ENCODE assay signal across 12 cellular contexts in the genomic region with DNA sequence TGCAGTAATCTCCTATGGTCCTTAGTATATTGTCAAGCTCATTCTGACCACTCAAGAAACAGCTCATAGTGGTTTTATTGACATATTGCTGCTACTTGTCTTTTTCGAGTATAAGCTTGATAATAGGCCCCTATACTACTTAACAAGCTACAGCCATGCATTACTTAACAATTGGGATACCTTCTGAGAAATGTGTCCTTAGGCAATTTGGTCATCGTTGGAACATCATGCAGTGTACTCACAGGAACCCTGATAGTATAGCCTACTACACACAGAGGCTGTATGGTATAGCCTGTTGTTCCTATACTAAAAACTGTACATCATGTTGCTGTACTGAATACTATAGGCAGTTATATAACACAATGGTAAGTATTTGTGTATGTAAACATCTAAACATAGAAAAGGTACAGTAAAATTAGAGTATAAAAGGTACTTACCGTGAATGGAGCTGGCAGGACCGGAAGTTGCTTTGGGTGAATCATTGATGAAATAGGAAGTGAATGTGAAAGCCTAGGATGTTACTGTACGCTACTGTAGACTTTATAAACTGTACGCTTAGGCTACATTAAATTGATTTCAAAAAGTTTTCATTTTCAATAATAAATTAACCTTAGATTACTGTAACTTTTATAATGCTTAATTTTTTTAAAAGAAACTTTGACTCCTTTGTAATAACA.
A peak's percentile ranks its signal among the peaks of the same experiment; 100 is the strongest.
DNase-seq lines count a peak whose midpoint lies in the region; ATAC-seq, FAIRE-seq and TF ChIP-seq lines count a peak whose summit lies in the region.
"Had no signal": no experiment of that assay in that cellular context is flagged by ENCODE, and none has a peak within 500 bp of the region (broad histone marks: within the 10 kb centered on the region; RNA-seq: fewer than 3 reads in every experiment).

No MANE protein-coding gene starts in this region.

- no peak for FAIRE-seq in HTR-8/SVneo (lab: Jason Lieb, UNC)
- FAIRE-seq: TTC549 had no signal

- 86 to 90% (median 89%) methylated on average over 6 of the region's 6 CpGs for WGBS in stomach, 5 donors

- H2AFZ ChIP-seq in MM.1S (ENCODE audit: low read length) = no peak overlapping the region
- H2AFZ ChIP-seq: parathyroid adenoma had no signal

- intact Hi-C loops in stomach (cut with DNase I; ENCODE audit: low total_unique reads) = no loop called here

- H3K36me3 ChIP-seq in GM06990 (ENCODE audit: control insufficient read depth, insufficient read depth, low read length) (peaks cover 1% of the 10 kb centered on the region), MM.1S (replicated peaks; ENCODE audit: insufficient read depth, low read length) (no peaks in the 10 kb centered on the region; the same call in 1 of the 2 replicates), stomach (peaks cover 0 to 4% (median 0%) of the 10 kb centered on the region in 4 donors)
- H3K36me3 ChIP-seq: upper lobe of left lung had no signal

- H3K4me3 ChIP-seq in GM06990 (replicated peaks; ENCODE audit: low read depth, low read length) (no peak overlapping the region), MM.1S (ENCODE audit: low read length) (no peak overlapping the region), stomach (no peak overlapping the region)
- H3K4me3 ChIP-seq: upper lobe of left lung had no signal

- peak; percentile 9 for DNase-seq in GM06990 (ENCODE audit: extremely low read depth, insufficient read length)
- DNase-seq in NOMO-1 treated with DMSO at 0.1 percent for 48 hours (lab: John Stamatoyannopoulos, UW; ENCODE audit: unreplicated experiment) = peak; percentile 45
- DNase-seq in MM.1S = no peak
- DNase-seq in activated T-cell treated with anti-CD3 and anti-CD28 coated beads, Interleukin-2, amount 50 U/mL, for 4 hours = no peak
- DNase-seq in HTR-8/SVneo (ENCODE audit: insufficient read length, low spot score) = no peak
- DNase-seq in stomach = no peak
- DNase-seq: NCI-H1048, upper lobe of left lung had no signal

- H3K4me2 ChIP-seq in MM.1S (ENCODE audit: low read depth, low read length) = no peak overlapping the region

- no peak overlapping the region for H3K4me3 Mint-ChIP-seq in activated T-cell treated with anti-CD3 and anti-CD28 coated beads, Interleukin-2, amount 50 U/mL, for 4 hours

- H3K9me3 Mint-ChIP-seq in activated T-cell treated with anti-CD3 and anti-CD28 coated beads, Interleukin-2, amount 50 U/mL, for 4 hours = no peaks in the 10 kb centered on the region

- peaks cover 96% of the 10 kb centered on the region for H3K79me2 ChIP-seq in MM.1S (ENCODE audit: low read length)

- H3K9me3 ChIP-seq in MM.1S (replicated peaks; ENCODE audit: insufficient read depth, low read length) (no peaks in the 10 kb centered on the region), stomach (no peaks in the 10 kb centered on the region)
- H3K9me3 ChIP-seq: upper lobe of left lung had no signal

- H3F3A ChIP-seq in MM.1S (ENCODE audit: insufficient read depth, low read length) = peaks cover 1% of the 10 kb centered on the region

- H4K20me1 ChIP-seq in MM.1S (ENCODE audit: insufficient read depth, low read length) = peaks cover 17% of the 10 kb centered on the region; the same call in 1 of the 2 replicates

- no peaks in the 10 kb centered on the region for H3K9me2 ChIP-seq in MM.1S (replicated peaks; ENCODE audit: insufficient read depth, low read length)

- peaks cover 30% of the 10 kb centered on the region for H3K4me1 Mint-ChIP-seq in activated T-cell treated with anti-CD3 and anti-CD28 coated beads, Interleukin-2, amount 50 U/mL, for 4 hours (ENCODE audit: low read depth)

- H3K27me3 Mint-ChIP-seq in activated T-cell treated with anti-CD3 and anti-CD28 coated beads, Interleukin-2, amount 50 U/mL, for 4 hours (ENCODE audit: low read depth) = no peaks in the 10 kb centered on the region

- peaks cover 33% of the 10 kb centered on the region for H3K36me3 Mint-ChIP-seq in activated T-cell treated with anti-CD3 and anti-CD28 coated beads, Interleukin-2, amount 50 U/mL, for 4 hours (ENCODE audit: insufficient read depth)

- H3K9ac ChIP-seq in MM.1S (ENCODE audit: low read length) = no peak overlapping the region
- H3K9ac ChIP-seq: parathyroid adenoma had no signal

- peak; percentile 77 for ATAC-seq in GM19463 (IDR thresholded peaks at IDR 0.05; ENCODE audit: unreplicated experiment)
- ATAC-seq in HG03064 (IDR thresholded peaks at IDR 0.05; ENCODE audit: low read depth, unreplicated experiment) = peak; percentile 57
- no peak for ATAC-seq in activated T-cell treated with anti-CD3 and anti-CD28 coated beads, Interleukin-2, amount 50 U/mL, for 4 hours

- H3K27ac ChIP-seq in MM.1S (ENCODE audit: low read length) (no peak overlapping the region), stomach (no peak overlapping the region)
- H3K27ac ChIP-seq: parathyroid adenoma, upper lobe of left lung had no signal

- H3K27me3 ChIP-seq in GM06990 (replicated peaks; ENCODE audit: control insufficient read depth, insufficient read depth, low read length) = no peaks in the 10 kb centered on the region
- no peaks in the 10 kb centered on the region for H3K27me3 ChIP-seq in MM.1S (replicated peaks; ENCODE audit: insufficient read depth, low read length)
- H3K27me3 ChIP-seq in stomach = no peaks in the 10 kb centered on the region
- H3K27me3 ChIP-seq: upper lobe of left lung had no signal

- TF ChIP-seq CTCF in GM06990 (IDR thresholded peaks at IDR 0.05; ENCODE audit: insufficient read depth, low read length, poor library complexity, severe bottlenecking) (no peak), MM.1S (IDR thresholded peaks at IDR 0.05; ENCODE audit: low read length) (no peak), stomach (IDR thresholded peaks at IDR 0.05) (no peak)

- no peak for TF ChIP-seq POLR2A in stomach (IDR thresholded peaks at IDR 0.05)

- H3K4me1 ChIP-seq in MM.1S (ENCODE audit: low read length) (peaks cover 21% of the 10 kb centered on the region; the same call in 1 of the 2 replicates), stomach (peaks cover 0 to 10% (median 3%) of the 10 kb centered on the region in 4 donors)

- no peak for TF ChIP-seq EP300 in stomach (IDR thresholded peaks at IDR 0.05)

Comparison
In these comparisons a context has a peak if more than half of its experiments do, and no peak if none do; other contexts are left out.
1. DNase-seq: peak in GM06990 (single experiment) and NOMO-1 treated with DMSO at 0.1 percent for 48 hours (single experiment); none in MM.1S (single experiment), activated T-cell treated with anti-CD3 and anti-CD28 coated beads, Interleukin-2, amount 50 U/mL, for 4 hours (single experiment), HTR-8/SVneo (single experiment) and stomach (single experiment).
2. ATAC-seq: peak in GM19463 (single experiment) and HG03064 (single experiment); none in activated T-cell treated with anti-CD3 and anti-CD28 coated beads, Interleukin-2, amount 50 U/mL, for 4 hours (0 of 2).